Comparison of ENCODE assay signal across 7 cellular contexts in genomic region chr3:7106635-7107034, GRCh38.
"Had no signal": no experiment of that assay in that cellular context is flagged by ENCODE, and none has a peak within 500 bp of the region (broad histone marks: within the 10 kb centered on the region; RNA-seq: fewer than 3 reads in every experiment).

No MANE protein-coding gene starts in this region.

- FAIRE-seq: GM12878, GM12891, GM12892, GM18507, GM19239 had no signal

- DNase-seq: GDM1, GF-D8 had no signal

- ATAC-seq: GM12878 had no signal

- H3K4me3 ChIP-seq: GM12878 had no signal
